Comparison of ENCODE assay signal across 2 cellular contexts in the genomic region with DNA sequence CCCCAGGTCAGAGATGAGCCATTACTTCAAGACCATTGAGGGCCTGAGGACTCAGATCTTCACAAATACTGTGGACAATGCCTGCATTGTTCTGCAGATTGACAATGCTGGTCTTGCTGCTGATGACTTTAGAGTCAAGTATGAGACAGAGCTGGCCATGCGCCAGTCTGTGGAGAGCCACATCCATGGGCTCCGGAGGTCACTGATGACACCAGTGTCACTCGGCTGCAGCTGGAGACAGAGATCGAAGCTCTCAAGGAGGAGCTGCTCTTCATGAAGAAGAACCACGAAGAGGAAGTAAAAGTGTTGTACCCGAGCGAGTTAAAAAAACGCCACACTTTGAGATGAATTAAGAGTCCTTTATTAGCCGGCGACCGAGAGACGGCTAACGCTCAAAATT.
TF ChIP-seq lines count a peak whose summit lies in the region.
"Not testable (repeated sequence)": the region's sequence is repeated elsewhere in the genome, so short reads cannot be mapped to it uniquely, and the experiment has no call there.

No MANE protein-coding gene starts in this region.

TF ChIP-seq in GM12878, 131 proteins besides CTCF, POLR2A, EP300 and RAD21:
- TF ChIP-seq, protein P1, sequence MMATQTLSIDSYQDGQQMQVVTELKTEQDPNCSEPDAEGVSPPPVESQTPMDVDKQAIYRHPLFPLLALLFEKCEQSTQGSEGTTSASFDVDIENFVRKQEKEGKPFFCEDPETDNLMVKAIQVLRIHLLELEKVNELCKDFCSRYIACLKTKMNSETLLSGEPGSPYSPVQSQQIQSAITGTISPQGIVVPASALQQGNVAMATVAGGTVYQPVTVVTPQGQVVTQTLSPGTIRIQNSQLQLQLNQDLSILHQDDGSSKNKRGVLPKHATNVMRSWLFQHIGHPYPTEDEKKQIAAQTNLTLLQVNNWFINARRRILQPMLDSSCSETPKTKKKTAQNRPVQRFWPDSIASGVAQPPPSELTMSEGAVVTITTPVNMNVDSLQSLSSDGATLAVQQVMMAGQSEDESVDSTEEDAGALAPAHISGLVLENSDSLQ (IDR thresholded peaks at IDR 0.05) = peak; percentile 25; the same call in 1 of the 2 replicates
- TF ChIP-seq, protein P2, sequence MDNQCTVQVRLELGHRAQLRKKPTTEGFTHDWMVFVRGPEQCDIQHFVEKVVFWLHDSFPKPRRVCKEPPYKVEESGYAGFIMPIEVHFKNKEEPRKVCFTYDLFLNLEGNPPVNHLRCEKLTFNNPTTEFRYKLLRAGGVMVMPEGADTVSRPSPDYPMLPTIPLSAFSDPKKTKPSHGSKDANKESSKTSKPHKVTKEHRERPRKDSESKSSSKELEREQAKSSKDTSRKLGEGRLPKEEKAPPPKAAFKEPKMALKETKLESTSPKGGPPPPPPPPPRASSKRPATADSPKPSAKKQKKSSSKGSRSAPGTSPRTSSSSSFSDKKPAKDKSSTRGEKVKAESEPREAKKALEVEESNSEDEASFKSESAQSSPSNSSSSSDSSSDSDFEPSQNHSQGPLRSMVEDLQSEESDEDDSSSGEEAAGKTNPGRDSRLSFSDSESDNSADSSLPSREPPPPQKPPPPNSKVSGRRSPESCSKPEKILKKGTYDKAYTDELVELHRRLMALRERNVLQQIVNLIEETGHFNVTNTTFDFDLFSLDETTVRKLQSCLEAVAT (IDR thresholded peaks at IDR 0.05) = peak; percentile 43; the same call in 1 of the 2 replicates
- 0 out of 2 replicates have a peak, but pooled peaks have one; percentile 23 for TF ChIP-seq MTA2 (IDR thresholded peaks at IDR 0.05; ENCODE audit: low read depth)

TF ChIP-seq in HepG2, 621 proteins besides CTCF, POLR2A, EP300 and RAD21:
- not testable (repeated sequence) for TF ChIP-seq NR2F6, FOXA1, SOX6 (IDR thresholded peaks at IDR 0.05)
- TF ChIP-seq NR2F6 (CRISPR knock-in tag; IDR thresholded peaks at IDR 0.05) (0 out of 2 replicates have a peak, but pooled peaks have one; percentile 30), TEAD3 (CRISPR knock-in tag; optimal IDR thresholded peaks at IDR 0.05; ENCODE audit: borderline replicate concordance) (peak; percentile 55), SOX5 (CRISPR knock-in tag; IDR thresholded peaks at IDR 0.05; ENCODE audit: borderline replicate concordance) (peak; percentile 87; the same call in 1 of the 2 replicates), FOSL2 (CRISPR knock-in tag; IDR thresholded peaks at IDR 0.05) (peak; percentile 67), FOXA3 (CRISPR knock-in tag; IDR thresholded peaks at IDR 0.05) (peak; percentile 23; the same call in 1 of the 2 replicates), RXRB (CRISPR knock-in tag; IDR thresholded peaks at IDR 0.05; ENCODE audit: borderline replicate concordance) (0 out of 2 replicates have a peak, but pooled peaks have one; percentile 15), SOX13 (IDR thresholded peaks at IDR 0.05) (0 out of 2 replicates have a peak, but pooled peaks have one; percentile 33), SOX13 (CRISPR knock-in tag; conservative IDR thresholded peaks at IDR 0.05 in 1 of 2, IDR thresholded peaks at IDR 0.05 in 1 of 2) (peak in 1 of 2 experiments; percentile 92; a peak in 2 of 4 replicates), HMG20A (CRISPR knock-in tag; IDR thresholded peaks at IDR 0.05; ENCODE audit: borderline replicate concordance) (peak; percentile 37; the same call in 1 of the 2 replicates), GATAD2A (CRISPR knock-in tag; IDR thresholded peaks at IDR 0.05) (peak; percentile 37; the same call in 1 of the 2 replicates), FOXA1 (CRISPR knock-in tag; IDR thresholded peaks at IDR 0.05) (peak; percentile 21; the same call in 1 of the 2 replicates), SAP130 (CRISPR knock-in tag; IDR thresholded peaks at IDR 0.05; ENCODE audit: low read depth) (peak; percentile 34; the same call in 1 of the 2 replicates), SOX6 (CRISPR knock-in tag; IDR thresholded peaks at IDR 0.05) (peak; percentile 54; the same call in 1 of the 2 replicates), RARA (CRISPR knock-in tag; IDR thresholded peaks at IDR 0.05) (0 out of 2 replicates have a peak, but pooled peaks have one; percentile 28), SALL1 (CRISPR knock-in tag; IDR thresholded peaks at IDR 0.05) (peak; percentile 27; the same call in 1 of the 2 replicates)
- TF ChIP-seq, protein P3, sequence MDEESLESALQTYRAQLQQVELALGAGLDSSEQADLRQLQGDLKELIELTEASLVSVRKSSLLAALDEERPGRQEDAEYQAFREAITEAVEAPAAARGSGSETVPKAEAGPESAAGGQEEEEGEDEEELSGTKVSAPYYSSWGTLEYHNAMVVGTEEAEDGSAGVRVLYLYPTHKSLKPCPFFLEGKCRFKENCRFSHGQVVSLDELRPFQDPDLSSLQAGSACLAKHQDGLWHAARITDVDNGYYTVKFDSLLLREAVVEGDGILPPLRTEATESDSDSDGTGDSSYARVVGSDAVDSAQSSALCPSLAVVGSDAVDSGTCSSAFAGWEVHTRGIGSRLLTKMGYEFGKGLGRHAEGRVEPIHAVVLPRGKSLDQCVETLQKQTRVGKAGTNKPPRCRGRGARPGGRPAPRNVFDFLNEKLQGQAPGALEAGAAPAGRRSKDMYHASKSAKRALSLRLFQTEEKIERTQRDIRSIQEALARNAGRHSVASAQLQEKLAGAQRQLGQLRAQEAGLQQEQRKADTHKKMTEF (CRISPR knock-in tag; IDR thresholded peaks at IDR 0.05) = peak; percentile 24; the same call in 1 of the 2 replicates
- TF ChIP-seq, protein P4, sequence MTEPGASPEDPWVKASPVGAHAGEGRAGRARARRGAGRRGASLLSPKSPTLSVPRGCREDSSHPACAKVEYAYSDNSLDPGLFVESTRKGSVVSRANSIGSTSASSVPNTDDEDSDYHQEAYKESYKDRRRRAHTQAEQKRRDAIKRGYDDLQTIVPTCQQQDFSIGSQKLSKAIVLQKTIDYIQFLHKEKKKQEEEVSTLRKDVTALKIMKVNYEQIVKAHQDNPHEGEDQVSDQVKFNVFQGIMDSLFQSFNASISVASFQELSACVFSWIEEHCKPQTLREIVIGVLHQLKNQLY (CRISPR knock-in tag; IDR thresholded peaks at IDR 0.05) = 0 out of 2 replicates have a peak, but pooled peaks have one; percentile 19
- TF ChIP-seq, protein P5, sequence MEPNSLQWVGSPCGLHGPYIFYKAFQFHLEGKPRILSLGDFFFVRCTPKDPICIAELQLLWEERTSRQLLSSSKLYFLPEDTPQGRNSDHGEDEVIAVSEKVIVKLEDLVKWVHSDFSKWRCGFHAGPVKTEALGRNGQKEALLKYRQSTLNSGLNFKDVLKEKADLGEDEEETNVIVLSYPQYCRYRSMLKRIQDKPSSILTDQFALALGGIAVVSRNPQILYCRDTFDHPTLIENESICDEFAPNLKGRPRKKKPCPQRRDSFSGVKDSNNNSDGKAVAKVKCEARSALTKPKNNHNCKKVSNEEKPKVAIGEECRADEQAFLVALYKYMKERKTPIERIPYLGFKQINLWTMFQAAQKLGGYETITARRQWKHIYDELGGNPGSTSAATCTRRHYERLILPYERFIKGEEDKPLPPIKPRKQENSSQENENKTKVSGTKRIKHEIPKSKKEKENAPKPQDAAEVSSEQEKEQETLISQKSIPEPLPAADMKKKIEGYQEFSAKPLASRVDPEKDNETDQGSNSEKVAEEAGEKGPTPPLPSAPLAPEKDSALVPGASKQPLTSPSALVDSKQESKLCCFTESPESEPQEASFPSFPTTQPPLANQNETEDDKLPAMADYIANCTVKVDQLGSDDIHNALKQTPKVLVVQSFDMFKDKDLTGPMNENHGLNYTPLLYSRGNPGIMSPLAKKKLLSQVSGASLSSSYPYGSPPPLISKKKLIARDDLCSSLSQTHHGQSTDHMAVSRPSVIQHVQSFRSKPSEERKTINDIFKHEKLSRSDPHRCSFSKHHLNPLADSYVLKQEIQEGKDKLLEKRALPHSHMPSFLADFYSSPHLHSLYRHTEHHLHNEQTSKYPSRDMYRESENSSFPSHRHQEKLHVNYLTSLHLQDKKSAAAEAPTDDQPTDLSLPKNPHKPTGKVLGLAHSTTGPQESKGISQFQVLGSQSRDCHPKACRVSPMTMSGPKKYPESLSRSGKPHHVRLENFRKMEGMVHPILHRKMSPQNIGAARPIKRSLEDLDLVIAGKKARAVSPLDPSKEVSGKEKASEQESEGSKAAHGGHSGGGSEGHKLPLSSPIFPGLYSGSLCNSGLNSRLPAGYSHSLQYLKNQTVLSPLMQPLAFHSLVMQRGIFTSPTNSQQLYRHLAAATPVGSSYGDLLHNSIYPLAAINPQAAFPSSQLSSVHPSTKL (CRISPR knock-in tag; IDR thresholded peaks at IDR 0.05) = peak; percentile 49; the same call in 1 of the 2 replicates
